Comparison of ENCODE assay signal across 8 cellular contexts in the genomic region with DNA sequence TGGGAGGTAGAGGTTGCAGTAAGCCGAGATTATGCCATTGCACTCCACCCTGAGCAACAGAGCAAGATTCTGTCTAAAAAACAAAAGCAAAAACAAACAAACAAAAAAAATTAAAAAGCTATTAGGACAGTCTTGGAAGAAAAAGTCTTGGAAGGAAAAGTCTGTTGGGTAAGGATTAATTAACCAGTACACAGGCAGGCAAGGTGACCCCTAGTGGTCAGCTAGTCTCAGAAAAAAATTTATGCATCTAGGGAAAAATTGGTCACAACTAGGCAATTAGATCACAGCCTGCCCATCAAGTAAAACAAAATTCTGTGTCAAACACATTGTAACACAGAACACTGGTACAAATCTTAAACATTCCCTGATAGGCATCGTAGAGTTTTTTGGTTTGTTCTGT. TPM values are rescaled to one million over a fixed set of nuclear protein-coding genes. Genes with fewer than 3 reads are reported as not detected.
A peak's percentile ranks its signal among the peaks of the same experiment; 100 is the strongest.
DNase-seq lines count a peak whose midpoint lies in the region; ATAC-seq, FAIRE-seq and TF ChIP-seq lines count a peak whose summit lies in the region.

No MANE protein-coding gene starts in this region.

- POLR2A ChIA-PET in naive thymus-derived CD4-positive, alpha-beta T cell (lab: Charles Lee): interaction anchor here (0.7 kb wide), 1 partner anchor 15 kb away, joined by 3 read pairs; no protein-coding TSS in a partner anchor

- H3K27ac ChIP-seq in colonic mucosa: no peak overlapping the region
- H3K27ac ChIP-seq in naive thymus-derived CD4-positive, alpha-beta T cell (ENCODE audit: low read depth, low read length): no peak overlapping the region

- H3K4me1 Mint-ChIP-seq in naive thymus-derived CD4-positive, alpha-beta T cell: no peaks in the 10 kb centered on the region
- no peaks in the 10 kb centered on the region for H3K4me1 Mint-ChIP-seq in activated T-helper 2 cell treated with anti-CD3 and anti-CD28 coated beads, Interferon-gamma antibody, Interleukin-2, Interleukin-4, amounts not matched to agents 10 μg/mL and 5 μg/mL and 100 μg/mL, durations not matched to agents 14 hours and 24 hours and 36 hours (ENCODE audit: low read depth)

- H3K36me3 ChIP-seq in colonic mucosa: no peaks in the 10 kb centered on the region
- H3K36me3 ChIP-seq in naive thymus-derived CD4-positive, alpha-beta T cell (ENCODE audit: control insufficient read depth in 2 of 3, insufficient read depth in 3 of 3, low read length in 3 of 3): no peaks in the 10 kb centered on the region

- H3K9me3 ChIP-seq in colonic mucosa: no peaks in the 10 kb centered on the region
- H3K9me3 ChIP-seq in naive thymus-derived CD4-positive, alpha-beta T cell (ENCODE audit: control insufficient read depth in 2 of 3, low read length in 3 of 3): no peaks in the 10 kb centered on the region

- H3K9me3 Mint-ChIP-seq in naive thymus-derived CD4-positive, alpha-beta T cell: peaks cover 0 to 17% (median 2%) of the 10 kb centered on the region in 11 donors
- no peaks in the 10 kb centered on the region for H3K9me3 Mint-ChIP-seq in activated T-helper 2 cell treated with anti-CD3 and anti-CD28 coated beads, Interferon-gamma antibody, Interleukin-2, Interleukin-4, amounts not matched to agents 10 μg/mL and 5 μg/mL and 100 μg/mL, durations not matched to agents 14 hours and 24 hours and 36 hours

- DNase-seq in A172 (ENCODE audit: low spot score): peak; percentile 61
- DNase-seq in NCI-H82 (lab: John Stamatoyannopoulos, UW): peak; percentile 70
- no peak for DNase-seq in colonic mucosa
- peak in 1 of 9 donors; percentile 22 for DNase-seq in naive thymus-derived CD4-positive, alpha-beta T cell
- no peak for DNase-seq in activated T-helper 2 cell treated with anti-CD3 and anti-CD28 coated beads, Interferon-gamma antibody, Interleukin-2, Interleukin-4, amounts not matched to agents 10 μg/mL and 5 μg/mL and 100 μg/mL, durations not matched to agents 14 hours and 24 hours and 36 hours (ENCODE audit: low spot score)
- no peak for DNase-seq in activated T-cell treated with anti-CD3 and anti-CD28 coated beads, Interleukin-2, amount 50 U/mL, for 48 hours

- no peak overlapping the region for H3K4me3 Mint-ChIP-seq in naive thymus-derived CD4-positive, alpha-beta T cell
- H3K4me3 Mint-ChIP-seq in activated T-helper 2 cell treated with anti-CD3 and anti-CD28 coated beads, Interferon-gamma antibody, Interleukin-2, Interleukin-4, amounts not matched to agents 10 μg/mL and 5 μg/mL and 100 μg/mL, durations not matched to agents 14 hours and 24 hours and 36 hours (ENCODE audit: low read depth): no peak overlapping the region

- peak; percentile 81 for FAIRE-seq in G401.6 (lab: Jason Lieb, UNC)

- intact Hi-C loops in colonic mucosa (cut with DNase I): no loop called here
- intact Hi-C loops in naive thymus-derived CD4-positive, alpha-beta T cell (cut with micrococcal nuclease): loop anchor here (1.0 kb wide), 3 partner anchors 114 to 230 kb away; no protein-coding TSS in a partner anchor
- intact Hi-C loops in activated T-helper 2 cell treated with anti-CD3 and anti-CD28 coated beads, Interferon-gamma antibody, Interleukin-2, Interleukin-4, amounts not matched to agents 10 μg/mL and 5 μg/mL and 100 μg/mL, durations not matched to agents 14 hours and 24 hours and 36 hours (cut with micrococcal nuclease): no loop called here

- CTCF ChIA-PET in naive thymus-derived CD4-positive, alpha-beta T cell (lab: Charles Lee): interaction anchor here (0.6 to 1.2 kb wide), 4 partner anchors 20 to 144 kb away, joined by 3 to 5 read pairs (median 4); no protein-coding TSS in a partner anchor

- no peak overlapping the region for H3K4me3 ChIP-seq in colonic mucosa
- H3K4me3 ChIP-seq in naive thymus-derived CD4-positive, alpha-beta T cell (ENCODE audit: low read length): no peak overlapping the region

- peak; percentile 46 for ATAC-seq in naive thymus-derived CD4-positive, alpha-beta T cell
- ATAC-seq in HG03432 (IDR thresholded peaks at IDR 0.05; ENCODE audit: unreplicated experiment): no peak

- H3K4me1 ChIP-seq in colonic mucosa: no peaks in the 10 kb centered on the region
- no peaks in the 10 kb centered on the region for H3K4me1 ChIP-seq in naive thymus-derived CD4-positive, alpha-beta T cell (ENCODE audit: control insufficient read depth in 2 of 2, insufficient read depth in 2 of 2, low read length in 2 of 2)

- peaks cover 0 to 4% (median 0%) of the 10 kb centered on the region in 5 donors for H3K36me3 Mint-ChIP-seq in naive thymus-derived CD4-positive, alpha-beta T cell
- H3K36me3 Mint-ChIP-seq in activated T-helper 2 cell treated with anti-CD3 and anti-CD28 coated beads, Interferon-gamma antibody, Interleukin-2, Interleukin-4, amounts not matched to agents 10 μg/mL and 5 μg/mL and 100 μg/mL, durations not matched to agents 14 hours and 24 hours and 36 hours (ENCODE audit: low read depth): no peaks in the 10 kb centered on the region

- TF ChIP-seq CTCF in colonic mucosa (IDR thresholded peaks at IDR 0.05): peak; percentile 51

- no peak overlapping the region for H3K9ac ChIP-seq in colonic mucosa (ENCODE audit: low read depth in 2 of 2, low read length in 2 of 2)

- H3K27me3 ChIP-seq in colonic mucosa: no peaks in the 10 kb centered on the region
- H3K27me3 ChIP-seq in naive thymus-derived CD4-positive, alpha-beta T cell (ENCODE audit: control insufficient read depth in 2 of 2, insufficient read depth in 2 of 2, low read length in 2 of 2): peaks cover 0 to 4% of the 10 kb centered on the region in 2 donors

- no peak overlapping the region for H3K27ac Mint-ChIP-seq in naive thymus-derived CD4-positive, alpha-beta T cell
- no peak overlapping the region for H3K27ac Mint-ChIP-seq in activated T-helper 2 cell treated with anti-CD3 and anti-CD28 coated beads, Interferon-gamma antibody, Interleukin-2, Interleukin-4, amounts not matched to agents 10 μg/mL and 5 μg/mL and 100 μg/mL, durations not matched to agents 14 hours and 24 hours and 36 hours

- peaks cover 9 to 41% (median 16%) of the 10 kb centered on the region in 5 donors for H3K27me3 Mint-ChIP-seq in naive thymus-derived CD4-positive, alpha-beta T cell
- H3K27me3 Mint-ChIP-seq in activated T-helper 2 cell treated with anti-CD3 and anti-CD28 coated beads, Interferon-gamma antibody, Interleukin-2, Interleukin-4, amounts not matched to agents 10 μg/mL and 5 μg/mL and 100 μg/mL, durations not matched to agents 14 hours and 24 hours and 36 hours (ENCODE audit: low read depth): peaks cover 21% of the 10 kb centered on the region

RNA-seq across cellular contexts. Expression of a gene that starts 6.7 kb away (rescaled TPM):
- total RNA-seq in A172 (2014; rRNA removed; shearing (Covaris generic)): 10.6 and 12.6 TPM in 2 replicates
- total RNA-seq in colonic mucosa: under 1 TPM in 1 of 2 donors, not detected in 1; 0.57 TPM
- total RNA-seq in naive thymus-derived CD4-positive, alpha-beta T cell: 1 to 10 TPM in 1 of 5 experiments, under 1 TPM in 2, not detected in 2; 0.17 to 1.2 (median 0.32) TPM
- not detected for polyA plus RNA-seq in naive thymus-derived CD4-positive, alpha-beta T cell
- total RNA-seq in activated T-helper 2 cell treated with anti-CD3 and anti-CD28 coated beads, Interferon-gamma antibody, Interleukin-2, Interleukin-4, amounts not matched to agents 10 μg/mL and 5 μg/mL and 100 μg/mL, durations not matched to agents 14 hours and 24 hours and 36 hours: 1.6 and 2.6 TPM in 2 replicates

RNA-seq across cellular contexts. Expression of a gene that starts 43.6 kb away (rescaled TPM):
- 27.0 and 28.1 TPM in 2 replicates for total RNA-seq in A172 (2014; rRNA removed; shearing (Covaris generic))
- 10 to 100 TPM; 11.5 to 29.3 TPM for total RNA-seq in colonic mucosa
- total RNA-seq in naive thymus-derived CD4-positive, alpha-beta T cell: 10 to 100 TPM; 34.0 to 48.0 (median 44.0) TPM
- 10 to 100 TPM; 14.2 to 30.0 TPM for polyA plus RNA-seq in naive thymus-derived CD4-positive, alpha-beta T cell
- 61.9 and 65.3 TPM in 2 replicates for total RNA-seq in activated T-helper 2 cell treated with anti-CD3 and anti-CD28 coated beads, Interferon-gamma antibody, Interleukin-2, Interleukin-4, amounts not matched to agents 10 μg/mL and 5 μg/mL and 100 μg/mL, durations not matched to agents 14 hours and 24 hours and 36 hours

Comparison
In these comparisons a context has a peak if more than half of its experiments do, and no peak if none do; other contexts are left out.
1. DNase-seq: peak in A172 (single experiment) and NCI-H82 (single experiment); none in colonic mucosa (single experiment), activated T-helper 2 cell treated with anti-CD3 and anti-CD28 coated beads, Interferon-gamma antibody, Interleukin-2, Interleukin-4, amounts not matched to agents 10 μg/mL and 5 μg/mL and 100 μg/mL, durations not matched to agents 14 hours and 24 hours and 36 hours (single experiment) and activated T-cell treated with anti-CD3 and anti-CD28 coated beads, Interleukin-2, amount 50 U/mL, for 48 hours (0 of 2).
2. intact Hi-C loops: an anchor here in naive thymus-derived CD4-positive, alpha-beta T cell (1.0 kb wide); none called in colonic mucosa and activated T-helper 2 cell treated with anti-CD3 and anti-CD28 coated beads, Interferon-gamma antibody, Interleukin-2, Interleukin-4, amounts not matched to agents 10 μg/mL and 5 μg/mL and 100 μg/mL, durations not matched to agents 14 hours and 24 hours and 36 hours.